Comparison of ENCODE assay signal across 1 cellular context in the genomic region with DNA sequence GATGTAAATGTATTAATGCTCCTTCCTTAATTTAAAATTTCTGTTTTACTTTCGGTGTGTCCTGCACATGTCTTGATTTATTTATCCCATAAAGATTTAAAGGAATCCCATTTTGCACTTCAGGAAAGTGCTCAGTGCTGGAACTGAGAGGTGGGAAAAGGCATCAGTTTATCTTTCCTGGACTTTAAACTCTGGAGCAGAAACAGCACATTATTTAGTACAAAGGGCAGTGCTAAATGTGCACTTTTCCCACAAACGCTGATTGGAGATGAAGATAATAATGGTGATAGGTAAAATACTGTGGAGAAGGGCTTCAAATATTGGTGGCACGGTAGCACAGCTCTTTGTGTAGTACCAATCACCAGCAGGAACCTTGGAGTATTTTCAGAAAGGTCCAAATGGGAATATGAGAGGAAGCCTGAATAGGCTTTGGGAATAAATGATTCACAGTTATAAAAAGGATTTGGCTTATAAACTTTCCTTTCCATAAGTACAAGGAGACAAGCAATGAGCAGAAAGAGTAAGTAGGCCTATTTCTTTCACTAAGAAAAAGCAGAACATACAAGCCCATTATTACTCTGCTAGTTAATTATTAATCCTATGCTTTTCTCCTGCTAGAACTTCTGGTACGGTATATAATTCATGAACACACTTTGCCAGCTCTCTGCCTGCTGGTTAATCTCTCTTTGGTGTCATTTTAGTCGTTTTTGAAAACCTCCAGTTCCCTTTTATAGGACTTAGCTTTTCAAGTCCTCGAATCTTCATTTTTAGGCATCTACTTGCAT.
TF ChIP-seq lines count a peak whose summit lies in the region.

No MANE protein-coding gene starts in this region.

TF ChIP-seq in HepG2, 621 proteins besides CTCF, POLR2A, EP300 and RAD21:
- TF ChIP-seq, protein P1, sequence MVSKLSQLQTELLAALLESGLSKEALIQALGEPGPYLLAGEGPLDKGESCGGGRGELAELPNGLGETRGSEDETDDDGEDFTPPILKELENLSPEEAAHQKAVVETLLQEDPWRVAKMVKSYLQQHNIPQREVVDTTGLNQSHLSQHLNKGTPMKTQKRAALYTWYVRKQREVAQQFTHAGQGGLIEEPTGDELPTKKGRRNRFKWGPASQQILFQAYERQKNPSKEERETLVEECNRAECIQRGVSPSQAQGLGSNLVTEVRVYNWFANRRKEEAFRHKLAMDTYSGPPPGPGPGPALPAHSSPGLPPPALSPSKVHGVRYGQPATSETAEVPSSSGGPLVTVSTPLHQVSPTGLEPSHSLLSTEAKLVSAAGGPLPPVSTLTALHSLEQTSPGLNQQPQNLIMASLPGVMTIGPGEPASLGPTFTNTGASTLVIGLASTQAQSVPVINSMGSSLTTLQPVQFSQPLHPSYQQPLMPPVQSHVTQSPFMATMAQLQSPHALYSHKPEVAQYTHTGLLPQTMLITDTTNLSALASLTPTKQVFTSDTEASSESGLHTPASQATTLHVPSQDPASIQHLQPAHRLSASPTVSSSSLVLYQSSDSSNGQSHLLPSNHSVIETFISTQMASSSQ (IDR thresholded peaks at IDR 0.05; ENCODE audit: low read depth), result 0 out of 2 replicates have a peak, but pooled peaks have one; percentile 37
- TF ChIP-seq, protein P1 (CRISPR knock-in tag; IDR thresholded peaks at IDR 0.05; ENCODE audit: borderline replicate concordance), result no peak
- TF ChIP-seq HNRNPUL1 (IDR thresholded peaks at IDR 0.05; ENCODE audit: low read depth, low read length), result peak; percentile 99
- TF ChIP-seq MEF2D (CRISPR knock-in tag; IDR thresholded peaks at IDR 0.05), result no peak
- TF ChIP-seq, protein P2, sequence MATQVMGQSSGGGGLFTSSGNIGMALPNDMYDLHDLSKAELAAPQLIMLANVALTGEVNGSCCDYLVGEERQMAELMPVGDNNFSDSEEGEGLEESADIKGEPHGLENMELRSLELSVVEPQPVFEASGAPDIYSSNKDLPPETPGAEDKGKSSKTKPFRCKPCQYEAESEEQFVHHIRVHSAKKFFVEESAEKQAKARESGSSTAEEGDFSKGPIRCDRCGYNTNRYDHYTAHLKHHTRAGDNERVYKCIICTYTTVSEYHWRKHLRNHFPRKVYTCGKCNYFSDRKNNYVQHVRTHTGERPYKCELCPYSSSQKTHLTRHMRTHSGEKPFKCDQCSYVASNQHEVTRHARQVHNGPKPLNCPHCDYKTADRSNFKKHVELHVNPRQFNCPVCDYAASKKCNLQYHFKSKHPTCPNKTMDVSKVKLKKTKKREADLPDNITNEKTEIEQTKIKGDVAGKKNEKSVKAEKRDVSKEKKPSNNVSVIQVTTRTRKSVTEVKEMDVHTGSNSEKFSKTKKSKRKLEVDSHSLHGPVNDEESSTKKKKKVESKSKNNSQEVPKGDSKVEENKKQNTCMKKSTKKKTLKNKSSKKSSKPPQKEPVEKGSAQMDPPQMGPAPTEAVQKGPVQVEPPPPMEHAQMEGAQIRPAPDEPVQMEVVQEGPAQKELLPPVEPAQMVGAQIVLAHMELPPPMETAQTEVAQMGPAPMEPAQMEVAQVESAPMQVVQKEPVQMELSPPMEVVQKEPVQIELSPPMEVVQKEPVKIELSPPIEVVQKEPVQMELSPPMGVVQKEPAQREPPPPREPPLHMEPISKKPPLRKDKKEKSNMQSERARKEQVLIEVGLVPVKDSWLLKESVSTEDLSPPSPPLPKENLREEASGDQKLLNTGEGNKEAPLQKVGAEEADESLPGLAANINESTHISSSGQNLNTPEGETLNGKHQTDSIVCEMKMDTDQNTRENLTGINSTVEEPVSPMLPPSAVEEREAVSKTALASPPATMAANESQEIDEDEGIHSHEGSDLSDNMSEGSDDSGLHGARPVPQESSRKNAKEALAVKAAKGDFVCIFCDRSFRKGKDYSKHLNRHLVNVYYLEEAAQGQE (IDR thresholded peaks at IDR 0.05; ENCODE audit: borderline replicate concordance in 1 of 2, low read depth in 1 of 2, low read length in 2 of 2), result no peak
- TF ChIP-seq, protein P3, sequence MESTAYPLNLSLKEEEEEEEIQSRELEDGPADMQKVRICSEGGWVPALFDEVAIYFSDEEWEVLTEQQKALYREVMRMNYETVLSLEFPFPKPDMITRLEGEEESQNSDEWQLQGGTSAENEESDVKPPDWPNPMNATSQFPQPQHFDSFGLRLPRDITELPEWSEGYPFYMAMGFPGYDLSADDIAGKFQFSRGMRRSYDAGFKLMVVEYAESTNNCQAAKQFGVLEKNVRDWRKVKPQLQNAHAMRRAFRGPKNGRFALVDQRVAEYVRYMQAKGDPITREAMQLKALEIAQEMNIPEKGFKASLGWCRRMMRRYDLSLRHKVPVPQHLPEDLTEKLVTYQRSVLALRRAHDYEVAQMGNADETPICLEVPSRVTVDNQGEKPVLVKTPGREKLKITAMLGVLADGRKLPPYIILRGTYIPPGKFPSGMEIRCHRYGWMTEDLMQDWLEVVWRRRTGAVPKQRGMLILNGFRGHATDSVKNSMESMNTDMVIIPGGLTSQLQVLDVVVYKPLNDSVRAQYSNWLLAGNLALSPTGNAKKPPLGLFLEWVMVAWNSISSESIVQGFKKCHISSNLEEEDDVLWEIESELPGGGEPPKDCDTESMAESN (CRISPR knock-in tag; conservative IDR thresholded peaks at IDR 0.05), result no peak
- no peak for TF ChIP-seq MXD4 (CRISPR knock-in tag; IDR thresholded peaks at IDR 0.05)
